1 cellular context compared by ENCODE assay signal in genomic region chr21:37072988-37073416, GRCh38.
TF ChIP-seq lines count a peak whose summit lies in the region.

Gene PIGP, minus strand, starts transcription at chr21:37073071. Its CDS starts 556 bp downstream, at chr21:37072515.
Gene TTC3, plus strand, starts transcription at chr21:37073254. Its CDS starts 14,004 bp downstream, at chr21:37087258.

TF ChIP-seq in K562, 482 proteins besides CTCF, POLR2A, EP300 and RAD21 (continued from another document and continues in another):
- TF ChIP-seq TFAP4 (CRISPR knock-in tag; IDR thresholded peaks at IDR 0.05; ENCODE audit: borderline replicate concordance) (peak; percentile 58; the same call in 1 of the 2 replicates), TFE3 (CRISPR knock-in tag; IDR thresholded peaks at IDR 0.05) (peak; percentile 94), ATF1 (CRISPR knock-in tag; IDR thresholded peaks at IDR 0.05) (0 out of 2 replicates have a peak, but pooled peaks have one; percentile 3), ATF1 (tag; IDR thresholded peaks at IDR 0.05) (no peak), TBP (optimal IDR thresholded peaks at IDR 0.05; ENCODE audit: low read depth, low read length) (peak; percentile 85), SMAD4 (CRISPR knock-in tag; conservative IDR thresholded peaks at IDR 0.05) (peak; percentile 86), CUX1 (CRISPR knock-in tag; IDR thresholded peaks at IDR 0.05) (peak; percentile 52; the same call in 1 of the 2 replicates), MBD2 (IDR thresholded peaks at IDR 0.05; ENCODE audit: borderline replicate concordance, low read depth) (peak; percentile 34; the same call in 1 of the 2 replicates), ILF3 (IDR thresholded peaks at IDR 0.05; ENCODE audit: borderline replicate concordance) (0 out of 2 replicates have a peak, but pooled peaks have one; percentile 72), TEAD1 (CRISPR knock-in tag; IDR thresholded peaks at IDR 0.05) (peak in 1 of 2 experiments; percentile 29; a peak in 1 of 4 replicates), JUND (IDR thresholded peaks at IDR 0.05; ENCODE audit: borderline replicate concordance, low read depth, low read length) (0 out of 2 replicates have a peak, but pooled peaks have one; percentile 13), JUND (tag; IDR thresholded peaks at IDR 0.05; ENCODE audit: borderline replicate concordance, low read depth, low read length) (no peak; the same call in 2 of the 3 replicates), KDM2B (CRISPR knock-in tag; IDR thresholded peaks at IDR 0.05) (no peak; the same call in 1 of the 2 replicates), POLR2AphosphoS5 (IDR thresholded peaks at IDR 0.05; ENCODE audit: control insufficient read depth, insufficient read depth, low read depth, low read length) (peak; percentile 76), TBL1XR1 (IDR thresholded peaks at IDR 0.05; ENCODE audit: low read length in 2 of 2) (peak in 1 of 2 experiments; percentile 32; a peak in 1 of 4 replicates), RAD51 (IDR thresholded peaks at IDR 0.05; ENCODE audit: borderline replicate concordance, low read depth) (no peak), NR2C2 (CRISPR knock-in tag; IDR thresholded peaks at IDR 0.05) (0 out of 2 replicates have a peak, but pooled peaks have one; percentile 2), NR2C2 (tag; IDR thresholded peaks at IDR 0.05) (peak; percentile 41; the same call in 1 of the 2 replicates), SMAD1 (IDR thresholded peaks at IDR 0.05; ENCODE audit: low read depth, low read length, partially characterized antibody) (peak; percentile 54), TOE1 (IDR thresholded peaks at IDR 0.05; ENCODE audit: borderline replicate concordance) (no peak; the same call in 1 of the 2 replicates), TOE1 (CRISPR knock-in tag; IDR thresholded peaks at IDR 0.05; ENCODE audit: borderline replicate concordance, low read depth) (peak; percentile 87; the same call in 1 of the 2 replicates), TARDBP (IDR thresholded peaks at IDR 0.05) (peak; percentile 27; the same call in 1 of the 2 replicates), ZNF707 (CRISPR knock-in tag; conservative IDR thresholded peaks at IDR 0.05) (no peak), L3MBTL2 (IDR thresholded peaks at IDR 0.05) (peak; percentile 96), ZNF592 (IDR thresholded peaks at IDR 0.05) (0 out of 2 replicates have a peak, but pooled peaks have one; percentile 50), RNF219 (CRISPR knock-in tag; IDR thresholded peaks at IDR 0.05) (no peak), TAF1 (IDR thresholded peaks at IDR 0.05; ENCODE audit: control insufficient read depth, extremely low read depth, insufficient read depth, low read length, severe bottlenecking) (peak; percentile 82), PML (IDR thresholded peaks at IDR 0.05; ENCODE audit: low read length) (peak; percentile 1; the same call in 1 of the 2 replicates), ZNF639 (CRISPR knock-in tag; conservative IDR thresholded peaks at IDR 0.05 in 1 of 2, IDR thresholded peaks at IDR 0.05 in 1 of 2) (peak in 1 of 2 experiments; percentile 93; a peak in 2 of 4 replicates), SIN3A (IDR thresholded peaks at IDR 0.05; ENCODE audit: borderline replicate concordance in 2 of 2, control insufficient read depth in 1 of 2, low read depth in 2 of 2, low read length in 2 of 2) (0 out of 4 replicates have a peak, but pooled peaks of 1 of the 2 experiments have one; percentile 29), ZBTB8A (IDR thresholded peaks at IDR 0.05; ENCODE audit: partially characterized antibody) (no peak), MAZ (CRISPR knock-in tag; conservative IDR thresholded peaks at IDR 0.05 in 1 of 2, IDR thresholded peaks at IDR 0.05 in 1 of 2) (peak; percentile 88 to 99), RBM25 (IDR thresholded peaks at IDR 0.05; ENCODE audit: low read depth, low read length, severe bottlenecking) (peak; percentile 82), POLR2G (IDR thresholded peaks at IDR 0.05; ENCODE audit: low read depth, low read length) (peak; percentile 95), CHD1 (IDR thresholded peaks at IDR 0.05; ENCODE audit: low read length) (no peak), NR0B1 (IDR thresholded peaks at IDR 0.05; ENCODE audit: partially characterized antibody) (no peak), SUPT5H (IDR thresholded peaks at IDR 0.05) (peak; percentile 75; the same call in 1 of the 2 replicates), GATAD2B (IDR thresholded peaks at IDR 0.05; ENCODE audit: borderline replicate concordance) (peak; percentile 84; the same call in 1 of the 2 replicates), OTX1 (CRISPR knock-in tag; IDR thresholded peaks at IDR 0.05) (no peak), LCOR (CRISPR knock-in tag; IDR thresholded peaks at IDR 0.05) (peak; percentile 64), E2F6 (IDR thresholded peaks at IDR 0.05; ENCODE audit: borderline replicate concordance in 1 of 2, extremely low read depth in 1 of 2, insufficient read depth in 1 of 2, insufficient read length in 1 of 2, low read depth in 1 of 2, low read length in 1 of 2, poor library complexity in 1 of 2, severe bottlenecking in 1 of 2) (peak; percentile 94 to 99), RBFOX2 (IDR thresholded peaks at IDR 0.05; ENCODE audit: low read depth, low read length) (peak; percentile 93), HMGN3 (IDR thresholded peaks at IDR 0.05; ENCODE audit: borderline replicate concordance, extremely low read depth, insufficient read length, low read depth, low read length) (peak; percentile 58)
